ENCODE assay signal across 1 cellular context in genomic region chr9:69411246-69411645, GRCh38.
A peak's percentile ranks its signal among the peaks of the same experiment; 100 is the strongest.
TF ChIP-seq lines count a peak whose summit lies in the region.

No MANE protein-coding gene starts in this region.

TF ChIP-seq in H1, 55 proteins besides CTCF, POLR2A, EP300 and RAD21 (continued from another document):
- TF ChIP-seq USF2 (IDR thresholded peaks at IDR 0.05; ENCODE audit: low read length): no peak
- no peak for TF ChIP-seq ZNF274 (IDR thresholded peaks at IDR 0.05; ENCODE audit: borderline replicate concordance, extremely low read depth, low read length)
- no peak for TF ChIP-seq CTBP2 (IDR thresholded peaks at IDR 0.05; ENCODE audit: borderline replicate concordance, insufficient read depth, insufficient read length, low read length)
- no peak for TF ChIP-seq FOSL1 (IDR thresholded peaks at IDR 0.05; ENCODE audit: insufficient read depth, low read depth, low read length)
- peak; percentile 86; the same call in 1 of the 2 replicates for TF ChIP-seq KDM1A (IDR thresholded peaks at IDR 0.05; ENCODE audit: borderline replicate concordance, low read length)
TF ChIP-seq in H1: peak in this region for 1.
